In the genomic region with DNA sequence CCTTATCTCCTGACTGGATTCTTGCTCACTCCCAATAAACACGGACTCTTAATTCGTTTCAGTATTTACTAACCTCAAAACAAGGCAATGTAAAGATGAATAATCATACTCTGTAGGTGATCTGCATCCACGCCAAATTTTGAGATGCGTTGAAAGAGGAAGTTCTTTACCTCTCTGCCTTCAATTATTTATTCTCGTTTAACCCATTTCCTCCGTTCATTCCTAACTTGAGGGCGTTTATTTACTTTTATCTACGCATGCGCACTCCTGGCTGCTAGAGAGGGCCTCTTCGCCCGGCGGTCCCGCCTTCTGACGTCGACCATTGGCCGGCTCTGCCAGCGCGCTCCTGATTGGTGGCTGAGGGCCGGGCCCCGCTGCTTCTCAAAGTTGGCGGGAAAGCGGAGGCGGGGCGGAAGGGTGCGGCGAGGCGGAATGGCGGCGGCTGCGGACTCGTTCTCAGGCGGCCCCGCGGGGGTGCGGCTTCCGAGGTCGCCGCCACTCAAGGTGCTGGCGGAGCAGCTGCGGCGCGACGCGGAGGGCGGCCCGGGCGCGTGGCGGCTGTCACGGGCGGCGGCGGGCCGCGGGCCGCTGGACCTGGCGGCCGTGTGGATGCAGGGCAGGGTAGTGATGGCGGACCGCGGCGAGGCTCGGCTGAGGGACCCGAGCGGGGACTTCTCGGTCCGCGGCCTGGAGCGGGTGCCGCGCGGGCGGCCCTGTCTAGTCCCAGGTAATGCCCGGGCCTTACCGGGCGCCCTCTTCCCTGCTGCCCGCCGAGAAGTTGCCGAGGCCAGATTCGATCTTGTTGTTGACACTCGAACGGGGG, we compare ENCODE assay signal across 1 cellular context.
TF ChIP-seq lines count a peak whose summit lies in the region.

TSS of gene RMI2 (plus strand) at position 420 of the 823 bp plus-strand sequence. CDS start at position 433, 13 bp downstream.

TF ChIP-seq in HepG2, 621 proteins besides CTCF, POLR2A, EP300 and RAD21 (continued from another document and continues in another):
- TF ChIP-seq POGZ (CRISPR knock-in tag; IDR thresholded peaks at IDR 0.05) = peak; percentile 79; the same call in 1 of the 2 replicates
- TF ChIP-seq, protein P1, sequence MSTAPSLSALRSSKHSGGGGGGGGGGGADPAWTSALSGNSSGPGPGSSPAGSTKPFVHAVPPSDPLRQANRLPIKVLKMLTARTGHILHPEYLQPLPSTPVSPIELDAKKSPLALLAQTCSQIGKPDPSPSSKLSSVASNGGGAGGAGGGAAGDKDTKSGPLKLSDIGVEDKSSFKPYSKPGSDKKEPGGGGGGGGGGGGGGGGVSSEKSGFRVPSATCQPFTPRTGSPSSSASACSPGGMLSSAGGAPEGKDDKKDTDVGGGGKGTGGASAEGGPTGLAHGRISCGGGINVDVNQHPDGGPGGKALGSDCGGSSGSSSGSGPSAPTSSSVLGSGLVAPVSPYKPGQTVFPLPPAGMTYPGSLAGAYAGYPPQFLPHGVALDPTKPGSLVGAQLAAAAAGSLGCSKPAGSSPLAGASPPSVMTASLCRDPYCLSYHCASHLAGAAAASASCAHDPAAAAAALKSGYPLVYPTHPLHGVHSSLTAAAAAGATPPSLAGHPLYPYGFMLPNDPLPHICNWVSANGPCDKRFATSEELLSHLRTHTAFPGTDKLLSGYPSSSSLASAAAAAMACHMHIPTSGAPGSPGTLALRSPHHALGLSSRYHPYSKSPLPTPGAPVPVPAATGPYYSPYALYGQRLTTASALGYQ (CRISPR knock-in tag; IDR thresholded peaks at IDR 0.05) = peak; percentile 80; the same call in 1 of the 2 replicates
- no peak for TF ChIP-seq JUNB (CRISPR knock-in tag; IDR thresholded peaks at IDR 0.05; ENCODE audit: borderline replicate concordance)
- TF ChIP-seq ZSCAN30 (CRISPR knock-in tag; IDR thresholded peaks at IDR 0.05) = no peak
- TF ChIP-seq ZMYM3 (CRISPR knock-in tag; IDR thresholded peaks at IDR 0.05) = 0 out of 2 replicates have a peak, but pooled peaks have one; percentile 8
- TF ChIP-seq, protein P2, sequence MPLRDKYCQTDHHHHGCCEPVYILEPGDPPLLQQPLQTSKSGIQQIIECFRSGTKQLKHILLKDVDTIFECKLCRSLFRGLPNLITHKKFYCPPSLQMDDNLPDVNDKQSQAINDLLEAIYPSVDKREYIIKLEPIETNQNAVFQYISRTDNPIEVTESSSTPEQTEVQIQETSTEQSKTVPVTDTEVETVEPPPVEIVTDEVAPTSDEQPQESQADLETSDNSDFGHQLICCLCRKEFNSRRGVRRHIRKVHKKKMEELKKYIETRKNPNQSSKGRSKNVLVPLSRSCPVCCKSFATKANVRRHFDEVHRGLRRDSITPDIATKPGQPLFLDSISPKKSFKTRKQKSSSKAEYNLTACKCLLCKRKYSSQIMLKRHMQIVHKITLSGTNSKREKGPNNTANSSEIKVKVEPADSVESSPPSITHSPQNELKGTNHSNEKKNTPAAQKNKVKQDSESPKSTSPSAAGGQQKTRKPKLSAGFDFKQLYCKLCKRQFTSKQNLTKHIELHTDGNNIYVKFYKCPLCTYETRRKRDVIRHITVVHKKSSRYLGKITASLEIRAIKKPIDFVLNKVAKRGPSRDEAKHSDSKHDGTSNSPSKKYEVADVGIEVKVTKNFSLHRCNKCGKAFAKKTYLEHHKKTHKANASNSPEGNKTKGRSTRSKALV (CRISPR knock-in tag; IDR thresholded peaks at IDR 0.05) = no peak; the same call in 1 of the 2 replicates
- TF ChIP-seq RERE (CRISPR knock-in tag; IDR thresholded peaks at IDR 0.05; ENCODE audit: low read depth) = no peak
- TF ChIP-seq DNMT3B (CRISPR knock-in tag; conservative IDR thresholded peaks at IDR 0.05) = no peak; the same call in 1 of the 2 replicates
- TF ChIP-seq TERF1 (CRISPR knock-in tag; IDR thresholded peaks at IDR 0.05) = no peak
- no peak for TF ChIP-seq ZNF550 (CRISPR knock-in tag; IDR thresholded peaks at IDR 0.05; ENCODE audit: borderline replicate concordance)
- TF ChIP-seq SMAD9 (CRISPR knock-in tag; IDR thresholded peaks at IDR 0.05) = peak; percentile 56; the same call in 1 of the 2 replicates
- TF ChIP-seq PLRG1 (conservative IDR thresholded peaks at IDR 0.05) = no peak
- TF ChIP-seq BCL3 (CRISPR knock-in tag; IDR thresholded peaks at IDR 0.05) = peak; percentile 95; the same call in 1 of the 2 replicates
- TF ChIP-seq ZBTB42 (CRISPR knock-in tag; IDR thresholded peaks at IDR 0.05) = 0 out of 2 replicates have a peak, but pooled peaks have one; percentile 10
- no peak; the same call in 1 of the 2 replicates for TF ChIP-seq RXRB (CRISPR knock-in tag; IDR thresholded peaks at IDR 0.05; ENCODE audit: borderline replicate concordance)
- TF ChIP-seq ATF7 (IDR thresholded peaks at IDR 0.05) = no peak
- TF ChIP-seq ATF7 (CRISPR knock-in tag; IDR thresholded peaks at IDR 0.05) = no peak
- TF ChIP-seq, protein P3, sequence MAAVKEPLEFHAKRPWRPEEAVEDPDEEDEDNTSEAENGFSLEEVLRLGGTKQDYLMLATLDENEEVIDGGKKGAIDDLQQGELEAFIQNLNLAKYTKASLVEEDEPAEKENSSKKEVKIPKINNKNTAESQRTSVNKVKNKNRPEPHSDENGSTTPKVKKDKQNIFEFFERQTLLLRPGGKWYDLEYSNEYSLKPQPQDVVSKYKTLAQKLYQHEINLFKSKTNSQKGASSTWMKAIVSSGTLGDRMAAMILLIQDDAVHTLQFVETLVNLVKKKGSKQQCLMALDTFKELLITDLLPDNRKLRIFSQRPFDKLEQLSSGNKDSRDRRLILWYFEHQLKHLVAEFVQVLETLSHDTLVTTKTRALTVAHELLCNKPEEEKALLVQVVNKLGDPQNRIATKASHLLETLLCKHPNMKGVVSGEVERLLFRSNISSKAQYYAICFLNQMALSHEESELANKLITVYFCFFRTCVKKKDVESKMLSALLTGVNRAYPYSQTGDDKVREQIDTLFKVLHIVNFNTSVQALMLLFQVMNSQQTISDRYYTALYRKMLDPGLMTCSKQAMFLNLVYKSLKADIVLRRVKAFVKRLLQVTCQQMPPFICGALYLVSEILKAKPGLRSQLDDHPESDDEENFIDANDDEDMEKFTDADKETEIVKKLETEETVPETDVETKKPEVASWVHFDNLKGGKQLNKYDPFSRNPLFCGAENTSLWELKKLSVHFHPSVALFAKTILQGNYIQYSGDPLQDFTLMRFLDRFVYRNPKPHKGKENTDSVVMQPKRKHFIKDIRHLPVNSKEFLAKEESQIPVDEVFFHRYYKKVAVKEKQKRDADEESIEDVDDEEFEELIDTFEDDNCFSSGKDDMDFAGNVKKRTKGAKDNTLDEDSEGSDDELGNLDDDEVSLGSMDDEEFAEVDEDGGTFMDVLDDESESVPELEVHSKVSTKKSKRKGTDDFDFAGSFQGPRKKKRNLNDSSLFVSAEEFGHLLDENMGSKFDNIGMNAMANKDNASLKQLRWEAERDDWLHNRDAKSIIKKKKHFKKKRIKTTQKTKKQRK (IDR thresholded peaks at IDR 0.05; ENCODE audit: low read length) = no peak
- TF ChIP-seq NFRKB (IDR thresholded peaks at IDR 0.05) = 0 out of 2 replicates have a peak, but pooled peaks have one; percentile 24
- peak; percentile 92 for TF ChIP-seq KDM2A (CRISPR knock-in tag; IDR thresholded peaks at IDR 0.05; ENCODE audit: borderline replicate concordance, low read depth)
- peak; percentile 90; the same call in 1 of the 2 replicates for TF ChIP-seq ZNF558 (CRISPR knock-in tag; IDR thresholded peaks at IDR 0.05; ENCODE audit: borderline replicate concordance)
- TF ChIP-seq NR2F1 (CRISPR knock-in tag; IDR thresholded peaks at IDR 0.05) = no peak
- no peak for TF ChIP-seq SOX6 (IDR thresholded peaks at IDR 0.05)
- no peak; the same call in 1 of the 2 replicates for TF ChIP-seq SOX6 (CRISPR knock-in tag; IDR thresholded peaks at IDR 0.05)
- TF ChIP-seq CBX1 (IDR thresholded peaks at IDR 0.05; ENCODE audit: low read depth) = peak; percentile 93
- peak; percentile 95; the same call in 1 of the 2 replicates for TF ChIP-seq NFKB2 (CRISPR knock-in tag; IDR thresholded peaks at IDR 0.05; ENCODE audit: borderline replicate concordance)
- TF ChIP-seq ZNF160 (CRISPR knock-in tag; IDR thresholded peaks at IDR 0.05) = peak; percentile 87
- peak; percentile 88 for TF ChIP-seq ZNF652 (CRISPR knock-in tag; IDR thresholded peaks at IDR 0.05; ENCODE audit: borderline replicate concordance, low read depth)
- no peak for TF ChIP-seq NPAS2 (CRISPR knock-in tag; IDR thresholded peaks at IDR 0.05; ENCODE audit: borderline replicate concordance)
- TF ChIP-seq, protein P4, sequence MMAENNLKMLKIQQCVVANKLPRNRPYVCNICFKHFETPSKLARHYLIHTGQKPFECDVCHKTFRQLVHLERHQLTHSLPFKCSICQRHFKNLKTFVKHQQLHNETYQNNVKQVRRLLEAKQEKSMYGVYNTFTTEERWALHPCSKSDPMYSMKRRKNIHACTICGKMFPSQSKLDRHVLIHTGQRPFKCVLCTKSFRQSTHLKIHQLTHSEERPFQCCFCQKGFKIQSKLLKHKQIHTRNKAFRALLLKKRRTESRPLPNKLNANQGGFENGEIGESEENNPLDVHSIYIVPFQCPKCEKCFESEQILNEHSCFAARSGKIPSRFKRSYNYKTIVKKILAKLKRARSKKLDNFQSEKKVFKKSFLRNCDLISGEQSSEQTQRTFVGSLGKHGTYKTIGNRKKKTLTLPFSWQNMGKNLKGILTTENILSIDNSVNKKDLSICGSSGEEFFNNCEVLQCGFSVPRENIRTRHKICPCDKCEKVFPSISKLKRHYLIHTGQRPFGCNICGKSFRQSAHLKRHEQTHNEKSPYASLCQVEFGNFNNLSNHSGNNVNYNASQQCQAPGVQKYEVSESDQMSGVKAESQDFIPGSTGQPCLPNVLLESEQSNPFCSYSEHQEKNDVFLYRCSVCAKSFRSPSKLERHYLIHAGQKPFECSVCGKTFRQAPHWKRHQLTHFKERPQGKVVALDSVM (CRISPR knock-in tag; IDR thresholded peaks at IDR 0.05) = peak; percentile 55; the same call in 1 of the 2 replicates
- 0 out of 2 replicates have a peak, but pooled peaks have one; percentile 17 for TF ChIP-seq ZNF672 (CRISPR knock-in tag; IDR thresholded peaks at IDR 0.05)
- no peak for TF ChIP-seq ZNF83 (CRISPR knock-in tag; IDR thresholded peaks at IDR 0.05; ENCODE audit: borderline replicate concordance)
- peak; percentile 98 for TF ChIP-seq KLF11 (CRISPR knock-in tag; IDR thresholded peaks at IDR 0.05)
- no peak for TF ChIP-seq SMARCE1 (IDR thresholded peaks at IDR 0.05; ENCODE audit: borderline replicate concordance)
- TF ChIP-seq, protein P5, sequence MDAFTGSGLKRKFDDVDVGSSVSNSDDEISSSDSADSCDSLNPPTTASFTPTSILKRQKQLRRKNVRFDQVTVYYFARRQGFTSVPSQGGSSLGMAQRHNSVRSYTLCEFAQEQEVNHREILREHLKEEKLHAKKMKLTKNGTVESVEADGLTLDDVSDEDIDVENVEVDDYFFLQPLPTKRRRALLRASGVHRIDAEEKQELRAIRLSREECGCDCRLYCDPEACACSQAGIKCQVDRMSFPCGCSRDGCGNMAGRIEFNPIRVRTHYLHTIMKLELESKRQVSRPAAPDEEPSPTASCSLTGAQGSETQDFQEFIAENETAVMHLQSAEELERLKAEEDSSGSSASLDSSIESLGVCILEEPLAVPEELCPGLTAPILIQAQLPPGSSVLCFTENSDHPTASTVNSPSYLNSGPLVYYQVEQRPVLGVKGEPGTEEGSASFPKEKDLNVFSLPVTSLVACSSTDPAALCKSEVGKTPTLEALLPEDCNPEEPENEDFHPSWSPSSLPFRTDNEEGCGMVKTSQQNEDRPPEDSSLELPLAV (CRISPR knock-in tag; conservative IDR thresholded peaks at IDR 0.05; ENCODE audit: low read depth) = no peak; the same call in 1 of the 2 replicates
- TF ChIP-seq KLF12 (CRISPR knock-in tag; IDR thresholded peaks at IDR 0.05; ENCODE audit: borderline replicate concordance) = peak; percentile 98
